8 cellular contexts compared by ENCODE assay signal in genomic region chr9:111483862-111484563, GRCh38. TPM values are rescaled to one million over a fixed set of nuclear protein-coding genes. Genes with fewer than 3 reads are reported as not detected.
A peak's percentile ranks its signal among the peaks of the same experiment; 100 is the strongest.
DNase-seq lines count a peak whose midpoint lies in the region; ATAC-seq and TF ChIP-seq lines count a peak whose summit lies in the region.

Gene ECPAS, minus strand, starts transcription at chr9:111484383. Its CDS starts 11,465 bp downstream, at chr9:111472918.

- H3K4me1 Mint-ChIP-seq in CD14-positive monocyte, result peaks cover 32% of the 10 kb centered on the region

- H3K27me3 ChIP-seq in OCI-LY1 (ENCODE audit: insufficient read depth, low read length), result no peaks in the 10 kb centered on the region

- H3K79me2 ChIP-seq in OCI-LY1 (ENCODE audit: insufficient read depth, low read length), result peaks cover 37% of the 10 kb centered on the region

- H4K20me1 ChIP-seq in OCI-LY1 (ENCODE audit: insufficient read depth, low read length), result no peaks in the 10 kb centered on the region

- intact Hi-C loops in CD14-positive monocyte (cut with micrococcal nuclease), result loop anchor here in 1 of 2 donors (5.0 to 10.0 kb wide), 2 partner anchors 148 to 411 kb away; partner anchors contain the start of genes DNAJC25 and UGCG

- H3K36me3 ChIP-seq in OCI-LY1 (ENCODE audit: insufficient read depth, low read length), result no peaks in the 10 kb centered on the region

- H3K4me3 ChIP-seq in OCI-LY1 (ENCODE audit: low read depth, low read length, poor library complexity, severe bottlenecking), result peak within 1 kb of the TSS; percentile 95

- no peaks in the 10 kb centered on the region for H3F3A ChIP-seq in OCI-LY1 (ENCODE audit: insufficient read depth, low read length)

- peak within 1 kb of the TSS; percentile 82 to 94 (median 91) for H3K27ac Mint-ChIP-seq in CD14-positive monocyte

- no peaks in the 10 kb centered on the region for H3K36me3 Mint-ChIP-seq in CD14-positive monocyte

- ATAC-seq in HG03439 (IDR thresholded peaks at IDR 0.05; ENCODE audit: unreplicated experiment), result peak; percentile 53

- H3K27me3 Mint-ChIP-seq in CD14-positive monocyte (ENCODE audit: low read depth in 3 of 3), result peaks cover 2 to 3% (median 3%) of the 10 kb centered on the region in 3 donors

- H3K9me2 ChIP-seq in OCI-LY1 (ENCODE audit: low read depth, low read length), result no peaks in the 10 kb centered on the region

- peak within 1 kb of the TSS; percentile 83 to 92 for H3K4me3 Mint-ChIP-seq in CD14-positive monocyte

- H3K9me3 Mint-ChIP-seq in CD14-positive monocyte, result no peaks in the 10 kb centered on the region

- H3K9me3 ChIP-seq in OCI-LY1 (ENCODE audit: low read length), result no peaks in the 10 kb centered on the region

- H2AFZ ChIP-seq in OCI-LY1 (ENCODE audit: low read length), result 0 out of 2 replicates have a peak within 1 kb of the TSS, but pooled peaks have one; percentile 13

- H3K4me1 ChIP-seq in OCI-LY1 (ENCODE audit: insufficient read depth, low read length, severe bottlenecking), result peaks cover 19% of the 10 kb centered on the region

- DNase-seq in CD14-positive monocyte (ENCODE audit: low spot score) (peak; percentile 71), GM19240 (ENCODE audit: insufficient read length, low spot score) (peak; percentile 72), activated T-cell treated with anti-CD3 and anti-CD28 coated beads for 4 hours (peak; percentile 51), epidermal melanocyte (ENCODE audit: insufficient read length, low spot score) (peak; percentile 81), middle frontal gyrus (ENCODE audit: extremely low spot score, low spot score) (peak; percentile 16)
- DNase-seq in stimulated activated CD8-positive, alpha-beta memory T cell treated with anti-CD3 and anti-CD28 coated beads, Interleukin-2, amount 100 ng/mL, for 1 hour (ENCODE audit: low read depth in 2 of 2), result peak; percentile 28 to 36

- peak within 1 kb of the TSS; percentile 42 for H3K27ac ChIP-seq in OCI-LY1 (ENCODE audit: low read depth, low read length, poor library complexity, severe bottlenecking)

- TF ChIP-seq CTCF in CD14-positive monocyte (IDR thresholded peaks at IDR 0.05) (no peak), OCI-LY1 (IDR thresholded peaks at IDR 0.05; ENCODE audit: low read length) (no peak)

- H3K9ac ChIP-seq in OCI-LY1 (ENCODE audit: low read length), result peak within 1 kb of the TSS; percentile 94

- H3K4me2 ChIP-seq in OCI-LY1 (ENCODE audit: low read length), result peak within 1 kb of the TSS; percentile 77

RNA-seq across cellular contexts. Expression of gene ECPAS, which starts in this region (rescaled TPM):
- polyA plus RNA-seq in CD14-positive monocyte, result 10 to 100 TPM in 1 of 2 donors, 1 to 10 TPM in 1; 7.4 to 15.9 TPM

Comparison
In these comparisons a context has a peak if more than half of its experiments do, and no peak if none do; other contexts are left out.
1. Peak in every context shown above with its lines: DNase-seq, ATAC-seq, H3K4me3 ChIP-seq and H3K27ac ChIP-seq.
2. DNase-seq: peak in every context shown above with its lines; median percentile 81 in epidermal melanocyte; 72 in GM19240; 71 in CD14-positive monocyte; 51 in activated T-cell treated with anti-CD3 and anti-CD28 coated beads for 4 hours; 32 in stimulated activated CD8-positive, alpha-beta memory T cell treated with anti-CD3 and anti-CD28 coated beads, Interleukin-2, amount 100 ng/mL, for 1 hour; 16 in middle frontal gyrus.